In genomic region chr7:82985144-82985802, GRCh38 we compare ENCODE assay signal across 24 cellular contexts.
DNase-seq lines count a peak whose midpoint lies in the region; ATAC-seq, FAIRE-seq and TF ChIP-seq lines count a peak whose summit lies in the region.
"Had no signal": no experiment of that assay in that cellular context is flagged by ENCODE, and none has a peak within 500 bp of the region (broad histone marks: within the 10 kb centered on the region; RNA-seq: fewer than 3 reads in every experiment).

No MANE protein-coding gene starts in this region.

- DNase-seq in SHP77 (lab: John Stamatoyannopoulos, UW) (peak; percentile 24 to 44), SHP77 treated with DMSO at 0.1 percent for 48 hours (lab: John Stamatoyannopoulos, UW) (no peak), NCI-H1105 (lab: John Stamatoyannopoulos, UW) (peak; percentile 7), PC-3 (peak; percentile 91), urothelium cell line (ENCODE audit: low spot score) (no peak), A673 (ENCODE audit: low spot score) (no peak)
- DNase-seq: activated CD4-positive, alpha-beta T cell treated with anti-CD3 and anti-CD28 coated beads, Interleukin-2, amount 10 ng/mL, durations not matched to agents 7 days and 5 days; activated naive CD4-positive, alpha-beta T cell treated with Interleukin-2 at 50 U/mL for 16 hours; islet precursor cell; left ventricle myocardium superior; naive B cell; NCI-H226; NK-92 treated with Interleukin-12 subunit alpha and Interleukin-12 subunit beta, amount 100 ng/mL, for 24 hours; stimulated activated CD4-positive, alpha-beta T cell treated with anti-CD3 and anti-CD28 coated beads, Interleukin-4, amount 100 ng/mL, for 4 hours; stimulated activated naive CD4-positive, alpha-beta T cell; upper lobe of right lung had no signal

- no peaks in the 10 kb centered on the region for H3K9me2 ChIP-seq in PC-3 (replicated peaks; ENCODE audit: low read length)

- H3K9ac ChIP-seq in PC-3 (ENCODE audit: low read length), result no peak overlapping the region

- ATAC-seq in PC-3 (peak; percentile 95), HG02885 (IDR thresholded peaks at IDR 0.05; ENCODE audit: poor library complexity, unreplicated experiment) (no peak), HG03139 (IDR thresholded peaks at IDR 0.05; ENCODE audit: unreplicated experiment) (no peak)
- ATAC-seq: GM23338, HepG2, left ventricle myocardium superior, Panc1, upper lobe of right lung, WTC11 had no signal

- no TSS peak for BruUV-seq in PC-3 (replicated peaks; lab: Mats Ljungman, UMichigan)
- no TSS peak for BruUV-seq in A673 (replicated peaks; lab: Mats Ljungman, UMichigan)

- no peak for TF ChIP-seq CTCF in PC-3 (conservative IDR thresholded peaks at IDR 0.05; ENCODE audit: low read depth, low read length)
- TF ChIP-seq CTCF in A673 (conservative IDR thresholded peaks at IDR 0.05; ENCODE audit: low read depth, low read length), result no peak

- intact Hi-C loops in PC-3 (cut with micrococcal nuclease) (loop anchor here (1.0 kb wide), 1 partner anchor 40 kb away; no protein-coding TSS in a partner anchor), A673 (cut with micrococcal nuclease; ENCODE audit: unreplicated experiment) (no loop called here)

- H3K27ac ChIP-seq in PC-3 (ENCODE audit: low read length), result peak overlapping the region; percentile 60
- no peak overlapping the region for H3K27ac ChIP-seq in A673 (ENCODE audit: low read depth, low read length, poor library complexity, severe bottlenecking)
- H3K27ac ChIP-seq: neutrophil, suprapubic skin, upper lobe of right lung had no signal

- CTCF ChIA-PET in PC-3 (lab: Charles Lee), result interaction anchor here (0.7 to 0.8 kb wide), 2 partner anchors 21 to 174 kb away, joined by 3 read pairs; no protein-coding TSS in a partner anchor
- CTCF ChIA-PET in A673 (lab: Charles Lee), result no interaction called here

- H3K4me3 ChIP-seq in PC-3 (ENCODE audit: low read length), result no peak overlapping the region
- H3K4me3 ChIP-seq in A673 (ENCODE audit: low read depth, low read length, poor library complexity, severe bottlenecking), result no peak overlapping the region
- H3K4me3 ChIP-seq: GM23338, suprapubic skin, upper lobe of right lung had no signal

- peaks cover 3% of the 10 kb centered on the region for H3F3A ChIP-seq in PC-3 (ENCODE audit: low read length, unreplicated experiment)

- POLR2A ChIA-PET in PC-3 (lab: Charles Lee; ENCODE audit: unreplicated experiment), result interaction anchor here (0.8 kb wide), 1 partner anchor 310 kb away, joined by 3 read pairs; no protein-coding TSS in a partner anchor
- POLR2A ChIA-PET in A673 (lab: Charles Lee; ENCODE audit: low non-redundant PET), result no interaction called here

- H3K4me1 ChIP-seq in PC-3 (ENCODE audit: insufficient read depth, low read length), result peaks cover 23% of the 10 kb centered on the region
- H3K4me1 ChIP-seq in A673 (ENCODE audit: insufficient read depth, low read length, poor library complexity, severe bottlenecking), result no peaks in the 10 kb centered on the region
- H3K4me1 ChIP-seq: suprapubic skin, upper lobe of right lung had no signal

- FAIRE-seq in urothelium cell line (lab: Jason Lieb, UNC), result peak; percentile 23
- FAIRE-seq: HepG2 had no signal

- H4K20me1 ChIP-seq in PC-3 (ENCODE audit: low read length), result no peaks in the 10 kb centered on the region

- H3K9me3 ChIP-seq in PC-3 (ENCODE audit: low read length) (no peaks in the 10 kb centered on the region), A673 (ENCODE audit: low read depth, low read length, poor library complexity, severe bottlenecking) (no peaks in the 10 kb centered on the region)
- H3K9me3 ChIP-seq: neutrophil, suprapubic skin, upper lobe of right lung had no signal

- H2AFZ ChIP-seq in PC-3 (ENCODE audit: low read length), result no peak overlapping the region
- H2AFZ ChIP-seq: GM23338 had no signal

- H3K36me3 ChIP-seq in PC-3 (ENCODE audit: low read depth, low read length) (no peaks in the 10 kb centered on the region), A673 (ENCODE audit: insufficient read depth, low read length, poor library complexity, severe bottlenecking) (no peaks in the 10 kb centered on the region)
- H3K36me3 ChIP-seq: neutrophil, suprapubic skin, upper lobe of right lung had no signal

- H3K79me2 ChIP-seq in PC-3 (ENCODE audit: low read length), result no peaks in the 10 kb centered on the region

- H3K27me3 ChIP-seq in PC-3 (ENCODE audit: low read length) (no peaks in the 10 kb centered on the region), A673 (replicated peaks; ENCODE audit: insufficient read depth, low read depth, low read length, poor library complexity) (no peaks in the 10 kb centered on the region)
- H3K27me3 ChIP-seq: neutrophil, suprapubic skin, upper lobe of right lung had no signal

- H3K4me2 ChIP-seq in PC-3 (ENCODE audit: low read length), result peak overlapping the region; percentile 37
- H3K4me2 ChIP-seq: GM23338 had no signal

Comparison
In these comparisons a context has a peak if more than half of its experiments do, and no peak if none do; other contexts are left out.
1. DNase-seq: peak in SHP77 (2 of 2), NCI-H1105 (single experiment) and PC-3 (single experiment); none in SHP77 treated with DMSO at 0.1 percent for 48 hours (single experiment), urothelium cell line (single experiment) and A673 (single experiment).